In the genomic region with DNA sequence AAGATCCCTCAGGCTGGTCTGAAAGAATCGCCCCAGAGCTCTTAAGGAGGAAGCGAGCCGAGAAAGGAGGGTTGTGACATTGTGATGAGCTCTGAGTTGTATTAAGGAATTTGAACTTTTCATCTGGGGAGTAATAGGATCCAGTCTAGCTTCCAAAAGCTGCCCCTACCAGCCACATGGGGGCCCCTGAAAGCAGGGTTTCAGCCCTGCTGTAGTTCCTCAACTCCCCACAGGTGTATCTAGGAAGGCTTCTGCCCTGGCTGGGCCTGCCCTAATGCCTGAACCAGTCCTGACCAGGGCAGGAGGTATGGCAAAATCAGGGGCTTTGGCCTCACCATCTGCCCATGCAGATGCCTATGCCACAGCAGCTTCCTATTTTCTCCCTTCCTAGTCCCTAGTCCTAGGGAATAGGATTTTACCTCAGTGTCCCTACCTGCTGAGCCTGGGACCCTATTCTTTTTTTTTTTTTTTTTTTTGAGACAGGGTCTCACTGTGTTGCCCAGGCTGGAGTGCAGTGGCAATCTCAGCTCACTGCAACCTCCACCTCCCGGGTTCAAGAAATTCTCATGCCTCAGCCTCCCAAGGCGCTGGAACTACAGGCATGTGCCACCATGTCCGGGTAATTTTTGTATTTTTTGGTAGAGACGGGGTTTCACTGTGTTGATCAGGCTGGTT, we compare ENCODE assay signal across 2 cellular contexts.
TF ChIP-seq lines count a peak whose summit lies in the region.

No MANE protein-coding gene starts in this region.

TF ChIP-seq in SK-N-SH treated with all-trans-retinoic acid at 6 μM for 48 hours, 23 proteins besides CTCF, POLR2A, EP300 and RAD21:
- TF ChIP-seq ARNTL (CRISPR knock-in tag; IDR thresholded peaks at IDR 0.05; ENCODE audit: borderline replicate concordance, low read depth) (no peak), ZNF565 (CRISPR knock-in tag; conservative IDR thresholded peaks at IDR 0.05; ENCODE audit: low read depth) (no peak), TOX (CRISPR knock-in tag; IDR thresholded peaks at IDR 0.05; ENCODE audit: borderline replicate concordance) (no peak), BACH2 (CRISPR knock-in tag; IDR thresholded peaks at IDR 0.05; ENCODE audit: borderline replicate concordance) (no peak), RARB (CRISPR knock-in tag; IDR thresholded peaks at IDR 0.05) (no peak), TCF4 (CRISPR knock-in tag; IDR thresholded peaks at IDR 0.05; ENCODE audit: borderline replicate concordance) (no peak), OSR1 (CRISPR knock-in tag; IDR thresholded peaks at IDR 0.05) (no peak), PPARA (CRISPR knock-in tag; IDR thresholded peaks at IDR 0.05; ENCODE audit: borderline replicate concordance) (no peak), SNAI2 (CRISPR knock-in tag; IDR thresholded peaks at IDR 0.05) (no peak), GLIS3 (CRISPR knock-in tag; IDR thresholded peaks at IDR 0.05) (no peak), ESRRG (CRISPR knock-in tag; IDR thresholded peaks at IDR 0.05) (no peak), ZNF8 (CRISPR knock-in tag; IDR thresholded peaks at IDR 0.05) (no peak)
- TF ChIP-seq, protein P1, sequence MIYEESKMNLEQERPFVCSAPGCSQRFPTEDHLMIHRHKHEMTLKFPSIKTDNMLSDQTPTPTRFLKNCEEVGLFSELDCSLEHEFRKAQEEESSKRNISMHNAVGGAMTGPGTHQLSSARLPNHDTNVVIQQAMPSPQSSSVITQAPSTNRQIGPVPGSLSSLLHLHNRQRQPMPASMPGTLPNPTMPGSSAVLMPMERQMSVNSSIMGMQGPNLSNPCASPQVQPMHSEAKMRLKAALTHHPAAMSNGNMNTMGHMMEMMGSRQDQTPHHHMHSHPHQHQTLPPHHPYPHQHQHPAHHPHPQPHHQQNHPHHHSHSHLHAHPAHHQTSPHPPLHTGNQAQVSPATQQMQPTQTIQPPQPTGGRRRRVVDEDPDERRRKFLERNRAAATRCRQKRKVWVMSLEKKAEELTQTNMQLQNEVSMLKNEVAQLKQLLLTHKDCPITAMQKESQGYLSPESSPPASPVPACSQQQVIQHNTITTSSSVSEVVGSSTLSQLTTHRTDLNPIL (CRISPR knock-in tag; IDR thresholded peaks at IDR 0.05; ENCODE audit: low read depth) = no peak

TF ChIP-seq in K562, 482 proteins besides CTCF, POLR2A, EP300 and RAD21:
- peak; percentile 42; the same call in 1 of the 2 replicates for TF ChIP-seq RB1 (IDR thresholded peaks at IDR 0.05; ENCODE audit: low read depth)
- peak; percentile 52 for TF ChIP-seq ZNF121 (CRISPR knock-in tag; conservative IDR thresholded peaks at IDR 0.05)
- TF ChIP-seq, protein P2, sequence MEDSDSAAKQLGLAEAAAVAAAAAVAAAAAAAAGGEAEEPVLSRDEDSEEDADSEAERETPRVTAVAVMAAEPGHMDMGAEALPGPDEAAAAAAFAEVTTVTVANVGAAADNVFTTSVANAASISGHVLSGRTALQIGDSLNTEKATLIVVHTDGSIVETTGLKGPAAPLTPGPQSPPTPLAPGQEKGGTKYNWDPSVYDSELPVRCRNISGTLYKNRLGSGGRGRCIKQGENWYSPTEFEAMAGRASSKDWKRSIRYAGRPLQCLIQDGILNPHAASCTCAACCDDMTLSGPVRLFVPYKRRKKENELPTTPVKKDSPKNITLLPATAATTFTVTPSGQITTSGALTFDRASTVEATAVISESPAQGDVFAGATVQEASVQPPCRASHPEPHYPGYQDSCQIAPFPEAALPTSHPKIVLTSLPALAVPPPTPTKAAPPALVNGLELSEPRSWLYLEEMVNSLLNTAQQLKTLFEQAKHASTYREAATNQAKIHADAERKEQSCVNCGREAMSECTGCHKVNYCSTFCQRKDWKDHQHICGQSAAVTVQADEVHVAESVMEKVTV (CRISPR knock-in tag; IDR thresholded peaks at IDR 0.05) = peak; percentile 87
- TF ChIP-seq ZFP36 (IDR thresholded peaks at IDR 0.05; ENCODE audit: low read depth, low read length, partially characterized antibody) = no peak
- TF ChIP-seq, protein P3, sequence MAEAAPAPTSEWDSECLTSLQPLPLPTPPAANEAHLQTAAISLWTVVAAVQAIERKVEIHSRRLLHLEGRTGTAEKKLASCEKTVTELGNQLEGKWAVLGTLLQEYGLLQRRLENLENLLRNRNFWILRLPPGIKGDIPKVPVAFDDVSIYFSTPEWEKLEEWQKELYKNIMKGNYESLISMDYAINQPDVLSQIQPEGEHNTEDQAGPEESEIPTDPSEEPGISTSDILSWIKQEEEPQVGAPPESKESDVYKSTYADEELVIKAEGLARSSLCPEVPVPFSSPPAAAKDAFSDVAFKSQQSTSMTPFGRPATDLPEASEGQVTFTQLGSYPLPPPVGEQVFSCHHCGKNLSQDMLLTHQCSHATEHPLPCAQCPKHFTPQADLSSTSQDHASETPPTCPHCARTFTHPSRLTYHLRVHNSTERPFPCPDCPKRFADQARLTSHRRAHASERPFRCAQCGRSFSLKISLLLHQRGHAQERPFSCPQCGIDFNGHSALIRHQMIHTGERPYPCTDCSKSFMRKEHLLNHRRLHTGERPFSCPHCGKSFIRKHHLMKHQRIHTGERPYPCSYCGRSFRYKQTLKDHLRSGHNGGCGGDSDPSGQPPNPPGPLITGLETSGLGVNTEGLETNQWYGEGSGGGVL (CRISPR knock-in tag; IDR thresholded peaks at IDR 0.05) = no peak
- TF ChIP-seq, protein P4, sequence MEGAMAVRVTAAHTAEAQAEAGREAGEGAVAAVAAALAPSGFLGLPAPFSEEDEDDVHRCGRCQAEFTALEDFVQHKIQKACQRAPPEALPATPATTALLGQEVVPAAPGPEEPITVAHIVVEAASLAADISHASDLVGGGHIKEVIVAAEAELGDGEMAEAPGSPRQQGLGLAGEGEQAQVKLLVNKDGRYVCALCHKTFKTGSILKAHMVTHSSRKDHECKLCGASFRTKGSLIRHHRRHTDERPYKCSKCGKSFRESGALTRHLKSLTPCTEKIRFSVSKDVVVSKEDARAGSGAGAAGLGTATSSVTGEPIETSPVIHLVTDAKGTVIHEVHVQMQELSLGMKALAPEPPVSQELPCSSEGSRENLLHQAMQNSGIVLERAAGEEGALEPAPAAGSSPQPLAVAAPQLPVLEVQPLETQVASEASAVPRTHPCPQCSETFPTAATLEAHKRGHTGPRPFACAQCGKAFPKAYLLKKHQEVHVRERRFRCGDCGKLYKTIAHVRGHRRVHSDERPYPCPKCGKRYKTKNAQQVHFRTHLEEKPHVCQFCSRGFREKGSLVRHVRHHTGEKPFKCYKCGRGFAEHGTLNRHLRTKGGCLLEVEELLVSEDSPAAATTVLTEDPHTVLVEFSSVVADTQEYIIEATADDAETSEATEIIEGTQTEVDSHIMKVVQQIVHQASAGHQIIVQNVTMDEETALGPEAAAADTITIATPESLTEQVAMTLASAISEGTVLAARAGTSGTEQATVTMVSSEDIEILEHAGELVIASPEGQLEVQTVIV (CRISPR knock-in tag; IDR thresholded peaks at IDR 0.05; ENCODE audit: borderline replicate concordance) = no peak
- TF ChIP-seq, protein P5, sequence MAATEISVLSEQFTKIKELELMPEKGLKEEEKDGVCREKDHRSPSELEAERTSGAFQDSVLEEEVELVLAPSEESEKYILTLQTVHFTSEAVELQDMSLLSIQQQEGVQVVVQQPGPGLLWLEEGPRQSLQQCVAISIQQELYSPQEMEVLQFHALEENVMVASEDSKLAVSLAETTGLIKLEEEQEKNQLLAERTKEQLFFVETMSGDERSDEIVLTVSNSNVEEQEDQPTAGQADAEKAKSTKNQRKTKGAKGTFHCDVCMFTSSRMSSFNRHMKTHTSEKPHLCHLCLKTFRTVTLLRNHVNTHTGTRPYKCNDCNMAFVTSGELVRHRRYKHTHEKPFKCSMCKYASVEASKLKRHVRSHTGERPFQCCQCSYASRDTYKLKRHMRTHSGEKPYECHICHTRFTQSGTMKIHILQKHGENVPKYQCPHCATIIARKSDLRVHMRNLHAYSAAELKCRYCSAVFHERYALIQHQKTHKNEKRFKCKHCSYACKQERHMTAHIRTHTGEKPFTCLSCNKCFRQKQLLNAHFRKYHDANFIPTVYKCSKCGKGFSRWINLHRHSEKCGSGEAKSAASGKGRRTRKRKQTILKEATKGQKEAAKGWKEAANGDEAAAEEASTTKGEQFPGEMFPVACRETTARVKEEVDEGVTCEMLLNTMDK (IDR thresholded peaks at IDR 0.05; ENCODE audit: borderline replicate concordance, insufficient read depth, low read depth, low read length, poor library complexity, severe bottlenecking) = peak; percentile 78
- 0 out of 2 replicates have a peak, but pooled peaks have one; percentile 44 for TF ChIP-seq ARID2 (IDR thresholded peaks at IDR 0.05)
- peak; percentile 54; the same call in 1 of the 2 replicates for TF ChIP-seq STAG1 (CRISPR knock-in tag; IDR thresholded peaks at IDR 0.05; ENCODE audit: borderline replicate concordance)
- no peak for TF ChIP-seq KLF10 (CRISPR knock-in tag; IDR thresholded peaks at IDR 0.05)
- 0 out of 2 replicates have a peak, but pooled peaks have one; percentile 35 for TF ChIP-seq CC2D1A (IDR thresholded peaks at IDR 0.05)
- TF ChIP-seq ZNF384 (IDR thresholded peaks at IDR 0.05; ENCODE audit: low read depth, low read length) = peak; percentile 36; the same call in 1 of the 2 replicates
- peak; percentile 78 for TF ChIP-seq SMC3 (conservative IDR thresholded peaks at IDR 0.05; ENCODE audit: insufficient read depth, low read depth, low read length)
- TF ChIP-seq MECOM (CRISPR knock-in tag; IDR thresholded peaks at IDR 0.05) = no peak
- no peak for TF ChIP-seq MCM3 (IDR thresholded peaks at IDR 0.05)
